In genomic region chr12:53575502-53576264, GRCh38 we compare ENCODE assay signal across 11 cellular contexts. TPM values are rescaled to one million over a fixed set of nuclear protein-coding genes. Genes with fewer than 3 reads are reported as not detected.
DNase-seq lines count a peak whose midpoint lies in the region; ATAC-seq and TF ChIP-seq lines count a peak whose summit lies in the region.
"Had no signal": no experiment of that assay in that cellular context is flagged by ENCODE, and none has a peak within 500 bp of the region (broad histone marks: within the 10 kb centered on the region; RNA-seq: fewer than 3 reads in every experiment).

No MANE protein-coding gene starts in this region.

- H3K4me3 Mint-ChIP-seq in osteocyte (ENCODE audit: unreplicated experiment) = no peak overlapping the region
- H3K4me3 Mint-ChIP-seq: activated naive CD8-positive, alpha-beta T cell; stimulated activated naive B cell treated with anti-CD40 and anti-IgM and Interleukin-4, amounts not matched to agents 10 μg/mL and 1 μg/mL and 100 μg/mL, for 72 hours had no signal

- no peak for ATAC-seq in HG02852 (IDR thresholded peaks at IDR 0.05; ENCODE audit: unreplicated experiment)
- ATAC-seq: stimulated activated naive B cell treated with anti-CD40 and anti-IgM and Interleukin-4, amounts not matched to agents 10 μg/mL and 1 μg/mL and 100 μg/mL, for 72 hours had no signal

- H3K27ac ChIP-seq in epithelial cell of prostate = peak overlapping the region; percentile 81

- H3K27ac Mint-ChIP-seq in osteocyte (ENCODE audit: unreplicated experiment) = peak overlapping the region; percentile 38
- H3K27ac Mint-ChIP-seq: activated naive CD8-positive, alpha-beta T cell; stimulated activated naive B cell treated with anti-CD40 and anti-IgM and Interleukin-4, amounts not matched to agents 10 μg/mL and 1 μg/mL and 100 μg/mL, for 72 hours had no signal

- H3K36me3 Mint-ChIP-seq in osteocyte (ENCODE audit: unreplicated experiment) = peaks cover 16% of the 10 kb centered on the region

- no peaks in the 10 kb centered on the region for H3K27me3 Mint-ChIP-seq in osteocyte (ENCODE audit: unreplicated experiment)
- H3K27me3 Mint-ChIP-seq: activated naive CD8-positive, alpha-beta T cell; stimulated activated naive B cell treated with anti-CD40 and anti-IgM and Interleukin-4, amounts not matched to agents 10 μg/mL and 1 μg/mL and 100 μg/mL, for 72 hours had no signal

- TF ChIP-seq CTCF in osteocyte (IDR thresholded peaks at IDR 0.05) = no peak

- H3K4me1 Mint-ChIP-seq in osteocyte (ENCODE audit: unreplicated experiment) = peaks cover 7% of the 10 kb centered on the region

- H3K9me3 Mint-ChIP-seq in osteocyte (ENCODE audit: unreplicated experiment) = no peaks in the 10 kb centered on the region
- H3K9me3 Mint-ChIP-seq: stimulated activated naive B cell treated with anti-CD40 and anti-IgM and Interleukin-4, amounts not matched to agents 10 μg/mL and 1 μg/mL and 100 μg/mL, for 72 hours had no signal

- DNase-seq in HCEC 1CT = peak; percentile 91
- DNase-seq in OCI-M1 (lab: John Stamatoyannopoulos, UW) = peak; percentile 63
- peak; percentile 73 for DNase-seq in epithelial cell of prostate (ENCODE audit: low read depth, low spot score)
- no peak for DNase-seq in osteocyte (ENCODE audit: extremely low spot score, unreplicated experiment)
- DNase-seq in COR-L47 (lab: John Stamatoyannopoulos, UW) = no peak
- DNase-seq in UCSD-AML1 (lab: John Stamatoyannopoulos, UW; ENCODE audit: unreplicated experiment) = no peak
- no peak for DNase-seq in amygdala (lab: John Stamatoyannopoulos, UW)
- DNase-seq: hippocampal formation; stimulated activated naive B cell treated with anti-CD40 and anti-IgM and Interleukin-4, amounts not matched to agents 10 μg/mL and 1 μg/mL and 100 μg/mL, for 72 hours had no signal

RNA-seq across cellular contexts. Expression of gene ATF7, which starts 50.5 kb away (rescaled TPM):
- 46.6 and 50.0 TPM in 2 replicates for total RNA-seq in osteocyte

Comparison
In these comparisons a context has a peak if more than half of its experiments do, and no peak if none do; other contexts are left out.
1. DNase-seq: peak in HCEC 1CT (single experiment), OCI-M1 (single experiment) and epithelial cell of prostate (single experiment); none in osteocyte (single experiment), COR-L47 (single experiment), UCSD-AML1 (single experiment) and amygdala (0 of 56).